ENCODE assay signal across 9 cellular contexts in the genomic region with DNA sequence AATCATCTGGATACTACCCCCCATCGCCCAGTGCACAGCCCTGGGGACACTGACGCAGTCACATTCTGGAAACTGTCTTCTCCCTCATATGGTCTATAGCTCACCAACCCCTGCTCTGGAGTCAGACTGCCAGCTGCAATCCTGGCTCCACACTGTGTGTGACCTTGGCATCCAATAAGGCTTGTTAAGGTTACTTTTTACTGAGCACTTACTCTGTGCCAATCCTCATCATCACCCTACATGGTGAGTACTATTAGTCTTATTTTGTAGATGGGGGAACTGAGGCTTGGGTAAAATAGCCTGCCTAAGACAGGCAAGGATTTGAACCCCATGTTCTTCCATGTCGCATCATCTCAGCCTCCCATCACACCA. TPM values are rescaled to one million over a fixed set of nuclear protein-coding genes. Genes with fewer than 3 reads are reported as not detected.
DNase-seq lines count a peak whose midpoint lies in the region; ATAC-seq and TF ChIP-seq lines count a peak whose summit lies in the region.
"Had no signal": no experiment of that assay in that cellular context is flagged by ENCODE, and none has a peak within 500 bp of the region (broad histone marks: within the 10 kb centered on the region; RNA-seq: fewer than 3 reads in every experiment).

No MANE protein-coding gene starts in this region.

- H3K4me1 ChIP-seq in CD8-positive, alpha-beta memory T cell (ENCODE audit: insufficient read depth, low read length) = peaks cover 38% of the 10 kb centered on the region
- H3K4me1 ChIP-seq in RWPE2 (ENCODE audit: insufficient read depth, poor library complexity, severe bottlenecking) = peaks cover 46% of the 10 kb centered on the region

- no peak for TF ChIP-seq CTCF in RWPE2 (IDR thresholded peaks at IDR 0.05; ENCODE audit: poor library complexity, severe bottlenecking)
- TF ChIP-seq CTCF in osteocyte (IDR thresholded peaks at IDR 0.05) = no peak

- no peaks in the 10 kb centered on the region for H3K36me3 ChIP-seq in CD8-positive, alpha-beta memory T cell (ENCODE audit: insufficient read depth, low read length)
- H3K36me3 ChIP-seq in RWPE2 (ENCODE audit: low read depth) = peaks cover 10% of the 10 kb centered on the region

- H3K9me3 Mint-ChIP-seq in CD8-positive, alpha-beta memory T cell = no peaks in the 10 kb centered on the region
- no peaks in the 10 kb centered on the region for H3K9me3 Mint-ChIP-seq in osteocyte (ENCODE audit: unreplicated experiment)

- CTCF ChIA-PET in CD8-positive, alpha-beta memory T cell (lab: Charles Lee) = interaction anchor here (0.9 to 5.5 kb wide), 16 partner anchors 12 to 131 kb away, joined by 3 to 36 read pairs (median 4); partner anchors contain the start of gene AHDC1

- H3K36me3 Mint-ChIP-seq in CD8-positive, alpha-beta memory T cell = no peaks in the 10 kb centered on the region
- H3K36me3 Mint-ChIP-seq in osteocyte (ENCODE audit: unreplicated experiment) = no peaks in the 10 kb centered on the region

- no peaks in the 10 kb centered on the region for H3K9me3 ChIP-seq in CD8-positive, alpha-beta memory T cell (ENCODE audit: low read length)
- no peaks in the 10 kb centered on the region for H3K9me3 ChIP-seq in RWPE2 (ENCODE audit: severe bottlenecking)

- peak; percentile 4; the same call in 1 of the 3 replicates for ATAC-seq in RWPE2 (ENCODE audit: low read depth)
- ATAC-seq in esophagus mucosa = peak; percentile 6
- ATAC-seq in HG02759 (IDR thresholded peaks at IDR 0.05; ENCODE audit: unreplicated experiment) = no peak
- ATAC-seq in GM18505 (IDR thresholded peaks at IDR 0.05; ENCODE audit: unreplicated experiment) = no peak
- ATAC-seq in GM18873 (IDR thresholded peaks at IDR 0.05; ENCODE audit: low FRiP score, unreplicated experiment) = no peak
- no peak for ATAC-seq in GM21515 (IDR thresholded peaks at IDR 0.05; ENCODE audit: unreplicated experiment)

- no peaks in the 10 kb centered on the region for H3K27me3 Mint-ChIP-seq in CD8-positive, alpha-beta memory T cell
- no peaks in the 10 kb centered on the region for H3K27me3 Mint-ChIP-seq in osteocyte (ENCODE audit: unreplicated experiment)

- peak in 1 of 5 donors; percentile 26 for DNase-seq in CD8-positive, alpha-beta memory T cell
- no peak for DNase-seq in RWPE2 (ENCODE audit: low spot score)
- DNase-seq in osteocyte (ENCODE audit: extremely low spot score, unreplicated experiment) = no peak
- DNase-seq: NCI-H446 had no signal

- H3K4me3 ChIP-seq in CD8-positive, alpha-beta memory T cell (ENCODE audit: low read length) = peak overlapping the region; percentile 26
- no peak overlapping the region for H3K4me3 ChIP-seq in RWPE2 (ENCODE audit: severe bottlenecking)

- no peak for TF ChIP-seq POLR2A in GM18505 (IDR thresholded peaks at IDR 0.05; ENCODE audit: borderline replicate concordance, extremely low read depth, insufficient read depth, insufficient read length)

- peak overlapping the region; percentile 8 to 83 (median 77) for H3K4me3 Mint-ChIP-seq in CD8-positive, alpha-beta memory T cell
- peak overlapping the region; percentile 19 for H3K4me3 Mint-ChIP-seq in osteocyte (ENCODE audit: unreplicated experiment)

- no peak overlapping the region for H3K27ac ChIP-seq in CD8-positive, alpha-beta memory T cell (ENCODE audit: low read depth, low read length)
- peak overlapping the region; percentile 88 for H3K27ac ChIP-seq in RWPE2 (ENCODE audit: poor library complexity, severe bottlenecking)

- peak overlapping the region; percentile 57 to 97 (median 92) for H3K27ac Mint-ChIP-seq in CD8-positive, alpha-beta memory T cell
- H3K27ac Mint-ChIP-seq in osteocyte (ENCODE audit: unreplicated experiment) = peak overlapping the region; percentile 92

- POLR2A ChIA-PET in CD8-positive, alpha-beta memory T cell (lab: Charles Lee) = interaction anchor here (1.2 to 1.3 kb wide), 2 partner anchors 33 to 94 kb away, joined by 3 read pairs; no protein-coding TSS in a partner anchor

- peaks cover 29 to 33% (median 32%) of the 10 kb centered on the region in 3 donors for H3K4me1 Mint-ChIP-seq in CD8-positive, alpha-beta memory T cell
- peaks cover 94% of the 10 kb centered on the region for H3K4me1 Mint-ChIP-seq in osteocyte (ENCODE audit: unreplicated experiment)

- no peaks in the 10 kb centered on the region for H3K27me3 ChIP-seq in CD8-positive, alpha-beta memory T cell (ENCODE audit: insufficient read depth, low read length, poor library complexity, severe bottlenecking)
- H3K27me3 ChIP-seq in RWPE2 (ENCODE audit: insufficient read depth, poor library complexity, severe bottlenecking) = no peaks in the 10 kb centered on the region

RNA-seq across cellular contexts. Expression of gene AHDC1, which starts 34.9 kb away (rescaled TPM):
- total RNA-seq in CD8-positive, alpha-beta memory T cell = 10 to 100 TPM; 11.5 TPM
- 1.9 TPM for polyA plus RNA-seq in CD8-positive, alpha-beta memory T cell
- total RNA-seq in esophagus mucosa = 51.7 TPM
- total RNA-seq in osteocyte = 118 and 124 TPM in 2 replicates

Comparison
In these comparisons a context has a peak if more than half of its experiments do, and no peak if none do; other contexts are left out.
1. ATAC-seq: peak in RWPE2 (single experiment) and esophagus mucosa (single experiment); none in HG02759 (single experiment), GM18505 (single experiment), GM18873 (single experiment) and GM21515 (single experiment).